In genomic region chr9:127954831-127955293, GRCh38 we compare ENCODE assay signal across 9 cellular contexts. TPM values are rescaled to one million over a fixed set of nuclear protein-coding genes. Genes with fewer than 3 reads are reported as not detected.
A peak's percentile ranks its signal among the peaks of the same experiment; 100 is the strongest.
DNase-seq lines count a peak whose midpoint lies in the region; ATAC-seq and TF ChIP-seq lines count a peak whose summit lies in the region.
"Had no signal": no experiment of that assay in that cellular context is flagged by ENCODE, and none has a peak within 500 bp of the region (broad histone marks: within the 10 kb centered on the region; RNA-seq: fewer than 3 reads in every experiment).

No MANE protein-coding gene starts in this region.

- peak overlapping the region; percentile 92 for H3K27ac Mint-ChIP-seq in activated CD4-positive, alpha-beta memory T cell treated with anti-CD3 and anti-CD28 coated beads for 36 hours
- H3K27ac Mint-ChIP-seq in activated CD4-positive, alpha-beta memory T cell treated with anti-CD3 and anti-CD28 coated beads, Interleukin-2, amount 10 ng/mL, durations not matched to agents 7 days and 5 days = no peak overlapping the region

- H3K4me3 ChIP-seq in body of pancreas = no peak overlapping the region
- H3K4me3 ChIP-seq in lung = no peak overlapping the region
- no peak overlapping the region for H3K4me3 ChIP-seq in tibial nerve
- H3K4me3 ChIP-seq in HAP-1 = no peak overlapping the region

- peaks cover 78% of the 10 kb centered on the region for H3K4me1 Mint-ChIP-seq in activated CD4-positive, alpha-beta memory T cell treated with anti-CD3 and anti-CD28 coated beads for 36 hours (ENCODE audit: low read depth)
- peaks cover 72% of the 10 kb centered on the region for H3K4me1 Mint-ChIP-seq in activated CD4-positive, alpha-beta memory T cell treated with anti-CD3 and anti-CD28 coated beads, Interleukin-2, amount 10 ng/mL, durations not matched to agents 7 days and 5 days

- no peaks in the 10 kb centered on the region for H3K27me3 Mint-ChIP-seq in activated CD4-positive, alpha-beta memory T cell treated with anti-CD3 and anti-CD28 coated beads for 36 hours
- H3K27me3 Mint-ChIP-seq in activated CD4-positive, alpha-beta memory T cell treated with anti-CD3 and anti-CD28 coated beads, Interleukin-2, amount 10 ng/mL, durations not matched to agents 7 days and 5 days = no peaks in the 10 kb centered on the region

- H3K27ac ChIP-seq in body of pancreas (peak overlapping the region; percentile 80 to 86 (median 82)), lung (ENCODE audit: low read depth in 1 of 2, low read length in 1 of 2) (peak overlapping the region; percentile 38 to 44), tibial nerve (peak overlapping the region; percentile 74 to 99 (median 90))

- peaks cover 5% of the 10 kb centered on the region for H3K36me3 Mint-ChIP-seq in activated CD4-positive, alpha-beta memory T cell treated with anti-CD3 and anti-CD28 coated beads for 36 hours
- peaks cover 38% of the 10 kb centered on the region for H3K36me3 Mint-ChIP-seq in activated CD4-positive, alpha-beta memory T cell treated with anti-CD3 and anti-CD28 coated beads, Interleukin-2, amount 10 ng/mL, durations not matched to agents 7 days and 5 days (ENCODE audit: low read depth)

- H3K4me1 ChIP-seq in body of pancreas = peaks cover 61% of the 10 kb centered on the region
- peaks cover 0 to 8% of the 10 kb centered on the region in 2 donors for H3K4me1 ChIP-seq in lung (ENCODE audit: control insufficient read depth in 2 of 2, insufficient read depth in 2 of 2, low read length in 2 of 2)
- H3K4me1 ChIP-seq in tibial nerve = peaks cover 0 to 87% (median 69%) of the 10 kb centered on the region in 4 donors
- H3K4me1 ChIP-seq in HAP-1 = peaks cover 6% of the 10 kb centered on the region

- intact Hi-C loops in activated CD4-positive, alpha-beta memory T cell treated with anti-CD3 and anti-CD28 coated beads for 36 hours (cut with micrococcal nuclease) = loop anchor here (1.0 to 5.0 kb wide), 5 partner anchors 15 to 162 kb away; no protein-coding TSS in a partner anchor
- intact Hi-C loops in body of pancreas (cut with DNase I) = no loop called here

- WGBS in body of pancreas, 2 donors = 55 to 77% methylated on average over 8 to 13 of the region's 13 CpGs
- WGBS in lung, 2 donors = 70 to 82% methylated on average over 13 of the region's 13 CpGs
- WGBS in tibial nerve, 2 donors = 27 to 29% methylated on average over 7 to 13 of the region's 13 CpGs

- no peak for ATAC-seq in body of pancreas
- ATAC-seq in lung (ENCODE audit: insufficient read depth, low FRiP score) = no peak
- no peak for ATAC-seq in GM21526 (IDR thresholded peaks at IDR 0.05; ENCODE audit: low FRiP score, unreplicated experiment)

- DNase-seq in activated CD4-positive, alpha-beta memory T cell treated with anti-CD3 and anti-CD28 coated beads for 36 hours = no peak
- no peak for DNase-seq in activated CD4-positive, alpha-beta memory T cell treated with anti-CD3 and anti-CD28 coated beads, Interleukin-2, amount 10 ng/mL, durations not matched to agents 7 days and 5 days
- DNase-seq in body of pancreas = no peak
- no peak for DNase-seq in lung (ENCODE audit: low spot score)
- no peak for DNase-seq in tibial nerve (ENCODE audit: low spot score in 2 of 2)
- no peak for DNase-seq in NCI-H2227 (lab: John Stamatoyannopoulos, UW; ENCODE audit: unreplicated experiment)
- DNase-seq in HAP-1 (ENCODE audit: low spot score in 2 of 2) = no peak

- TF ChIP-seq POLR2A in body of pancreas (IDR thresholded peaks at IDR 0.05) = peak in 1 of 3 donors; percentile 0
- peak in 1 of 2 donors; percentile 26 for TF ChIP-seq POLR2A in tibial nerve (IDR thresholded peaks at IDR 0.05)

- H3K36me3 ChIP-seq in body of pancreas (replicated peaks in 1 of 2; ENCODE audit: insufficient read depth in 1 of 2, low read depth in 2 of 2) (no peaks in the 10 kb centered on the region), lung (ENCODE audit: control insufficient read depth in 2 of 2, insufficient read depth in 2 of 2, low read length in 2 of 2) (no peaks in the 10 kb centered on the region), tibial nerve (no peaks in the 10 kb centered on the region), HAP-1 (replicated peaks) (no peaks in the 10 kb centered on the region)

- H3K27me3 ChIP-seq in body of pancreas (no peaks in the 10 kb centered on the region), lung (ENCODE audit: control insufficient read depth, insufficient read depth) (no peaks in the 10 kb centered on the region), tibial nerve (no peaks in the 10 kb centered on the region), HAP-1 (ENCODE audit: low read depth) (no peaks in the 10 kb centered on the region)

- TF ChIP-seq EP300 in tibial nerve (IDR thresholded peaks at IDR 0.05) = peak in 1 of 2 donors; percentile 69

- no peak for TF ChIP-seq CTCF in body of pancreas (IDR thresholded peaks at IDR 0.05)
- no peak for TF ChIP-seq CTCF in lung (IDR thresholded peaks at IDR 0.05; ENCODE audit: control extremely low read depth, extremely low read depth)
- no peak for TF ChIP-seq CTCF in tibial nerve (IDR thresholded peaks at IDR 0.05)

- in situ Hi-C loops in HAP-1 (cut with MboI; ENCODE audit: low sequenced_read_pairs) = no loop called here

- H3K4me3 Mint-ChIP-seq in activated CD4-positive, alpha-beta memory T cell treated with anti-CD3 and anti-CD28 coated beads for 36 hours = no peak overlapping the region
- H3K4me3 Mint-ChIP-seq in activated CD4-positive, alpha-beta memory T cell treated with anti-CD3 and anti-CD28 coated beads, Interleukin-2, amount 10 ng/mL, durations not matched to agents 7 days and 5 days = no peak overlapping the region

- no peaks in the 10 kb centered on the region for H3K9me3 ChIP-seq in body of pancreas
- no peaks in the 10 kb centered on the region for H3K9me3 ChIP-seq in lung (ENCODE audit: control insufficient read depth in 2 of 2, insufficient read depth in 1 of 2, low read length in 1 of 2)
- H3K9me3 ChIP-seq in tibial nerve = no peaks in the 10 kb centered on the region
- no peaks in the 10 kb centered on the region for H3K9me3 ChIP-seq in HAP-1

- CTCF ChIA-PET in activated CD4-positive, alpha-beta memory T cell treated with anti-CD3 and anti-CD28 coated beads for 36 hours (lab: Charles Lee) = interaction anchor here (0.7 to 9.9 kb wide), 22 partner anchors 9 to 163 kb away, joined by 3 to 142 read pairs (median 10); partner anchors contain the start of gene EEIG1
- CTCF ChIA-PET in activated CD4-positive, alpha-beta memory T cell treated with anti-CD3 and anti-CD28 coated beads, Interleukin-2, amount 10 ng/mL, durations not matched to agents 7 days and 5 days (lab: Charles Lee) = interaction anchor here (0.7 to 6.3 kb wide), 16 partner anchors 9 to 163 kb away, joined by 3 to 112 read pairs (median 7); partner anchors contain the start of gene EEIG1

- no peaks in the 10 kb centered on the region for H3K9me3 Mint-ChIP-seq in activated CD4-positive, alpha-beta memory T cell treated with anti-CD3 and anti-CD28 coated beads for 36 hours
- H3K9me3 Mint-ChIP-seq in activated CD4-positive, alpha-beta memory T cell treated with anti-CD3 and anti-CD28 coated beads, Interleukin-2, amount 10 ng/mL, durations not matched to agents 7 days and 5 days = no peaks in the 10 kb centered on the region
- H3K9me3 Mint-ChIP-seq: T-helper 1 cell treated with Interleukin-12 subunit alpha and Interleukin-12 subunit beta and Interleukin-4 antibody, amounts not matched to agents 30 μg/mL and 1 μg/mL, for 36 hours had no signal

- POLR2A ChIA-PET in activated CD4-positive, alpha-beta memory T cell treated with anti-CD3 and anti-CD28 coated beads for 36 hours (lab: Charles Lee) = interaction anchor here (1.1 to 2.7 kb wide), 8 partner anchors 8 to 77 kb away, joined by 3 to 31 read pairs (median 6); partner anchors contain the start of gene EEIG1
- POLR2A ChIA-PET in activated CD4-positive, alpha-beta memory T cell treated with anti-CD3 and anti-CD28 coated beads, Interleukin-2, amount 10 ng/mL, durations not matched to agents 7 days and 5 days (lab: Charles Lee) = interaction anchor here (0.7 to 5.7 kb wide), 13 partner anchors 9 to 139 kb away, joined by 3 to 52 read pairs (median 8); partner anchors contain the start of genes EEIG1, NAIF1 and SLC25A25

RNA-seq across cellular contexts. Expression of gene DPM2, which starts 17.2 kb away (rescaled TPM):
- 10 to 100 TPM; 41.5 to 42.0 TPM for total RNA-seq in activated CD4-positive, alpha-beta memory T cell treated with anti-CD3 and anti-CD28 coated beads for 36 hours
- 10 to 100 TPM; 48.2 TPM for total RNA-seq in activated CD4-positive, alpha-beta memory T cell treated with anti-CD3 and anti-CD28 coated beads, Interleukin-2, amount 10 ng/mL, durations not matched to agents 7 days and 5 days
- total RNA-seq in body of pancreas (10 to 100 TPM; 23.3 to 39.9 TPM), lung (10 to 100 TPM; 20.5 to 51.3 TPM), tibial nerve (10 to 100 TPM in 3 of 4 donors, 1 to 10 TPM in 1; 9.0 to 21.9 (median 14.7) TPM)
- 10 to 100 TPM; 50.8 to 51.1 TPM for polyA plus RNA-seq in lung

RNA-seq across cellular contexts. Expression of gene PIP5KL1, which starts 24.3 kb away (rescaled TPM):
- total RNA-seq in activated CD4-positive, alpha-beta memory T cell treated with anti-CD3 and anti-CD28 coated beads for 36 hours = 1 to 10 TPM in 1 of 2 experiments, under 1 TPM in 1; 0.94 to 2.9 TPM
- total RNA-seq in activated CD4-positive, alpha-beta memory T cell treated with anti-CD3 and anti-CD28 coated beads, Interleukin-2, amount 10 ng/mL, durations not matched to agents 7 days and 5 days = 1 to 10 TPM; 1.5 to 1.9 TPM
- total RNA-seq in body of pancreas (1 to 10 TPM; 1.3 to 2.6 TPM), lung (1 to 10 TPM; 4.9 to 9.0 TPM), tibial nerve (under 1 TPM in 1 of 4 donors, not detected in 3; 0.59 TPM)
- polyA plus RNA-seq in lung = 1 to 10 TPM; 2.0 to 4.9 TPM

RNA-seq across cellular contexts. Expression of gene EEIG1, which starts 25.9 kb away (rescaled TPM):
- 10 to 100 TPM; 50.7 to 58.0 TPM for total RNA-seq in activated CD4-positive, alpha-beta memory T cell treated with anti-CD3 and anti-CD28 coated beads for 36 hours
- total RNA-seq in activated CD4-positive, alpha-beta memory T cell treated with anti-CD3 and anti-CD28 coated beads, Interleukin-2, amount 10 ng/mL, durations not matched to agents 7 days and 5 days = 100 to 1,000 TPM; 212 to 218 TPM
- 10 to 100 TPM; 41.9 to 42.0 TPM for total RNA-seq in body of pancreas
- 10 to 100 TPM; 49.6 to 66.5 TPM for total RNA-seq in lung
- polyA plus RNA-seq in lung = 10 to 100 TPM; 13.4 to 15.8 TPM
- 10 to 100 TPM; 33.9 to 53.8 (median 50.2) TPM for total RNA-seq in tibial nerve

RNA-seq across cellular contexts. Expression of gene ST6GALNAC4, which starts 38.0 kb away (rescaled TPM):
- 10 to 100 TPM; 21.2 to 23.5 TPM for total RNA-seq in activated CD4-positive, alpha-beta memory T cell treated with anti-CD3 and anti-CD28 coated beads for 36 hours
- total RNA-seq in activated CD4-positive, alpha-beta memory T cell treated with anti-CD3 and anti-CD28 coated beads, Interleukin-2, amount 10 ng/mL, durations not matched to agents 7 days and 5 days = 10 to 100 TPM; 19.4 to 21.5 TPM
- total RNA-seq in body of pancreas (10 to 100 TPM; 36.6 to 63.8 TPM), lung (10 to 100 TPM; 42.7 to 96.2 TPM), tibial nerve (10 to 100 TPM; 23.9 to 70.5 (median 37.0) TPM)
- polyA plus RNA-seq in lung = 10 to 100 TPM; 24.6 to 67.3 TPM

RNA-seq across cellular contexts. Expression of gene ST6GALNAC6, which starts 55.5 kb away (rescaled TPM):
- 10 to 100 TPM; 50.1 to 53.8 TPM for total RNA-seq in activated CD4-positive, alpha-beta memory T cell treated with anti-CD3 and anti-CD28 coated beads for 36 hours
- 100 to 1,000 TPM; 141 to 146 TPM for total RNA-seq in activated CD4-positive, alpha-beta memory T cell treated with anti-CD3 and anti-CD28 coated beads, Interleukin-2, amount 10 ng/mL, durations not matched to agents 7 days and 5 days
- total RNA-seq in body of pancreas (10 to 100 TPM; 46.1 to 66.7 TPM), lung (10 to 100 TPM; 28.3 to 51.9 TPM), tibial nerve (100 to 1,000 TPM; 108 to 193 (median 172) TPM)
- 10 to 100 TPM; 45.3 to 59.8 TPM for polyA plus RNA-seq in lung
